In the genomic region with DNA sequence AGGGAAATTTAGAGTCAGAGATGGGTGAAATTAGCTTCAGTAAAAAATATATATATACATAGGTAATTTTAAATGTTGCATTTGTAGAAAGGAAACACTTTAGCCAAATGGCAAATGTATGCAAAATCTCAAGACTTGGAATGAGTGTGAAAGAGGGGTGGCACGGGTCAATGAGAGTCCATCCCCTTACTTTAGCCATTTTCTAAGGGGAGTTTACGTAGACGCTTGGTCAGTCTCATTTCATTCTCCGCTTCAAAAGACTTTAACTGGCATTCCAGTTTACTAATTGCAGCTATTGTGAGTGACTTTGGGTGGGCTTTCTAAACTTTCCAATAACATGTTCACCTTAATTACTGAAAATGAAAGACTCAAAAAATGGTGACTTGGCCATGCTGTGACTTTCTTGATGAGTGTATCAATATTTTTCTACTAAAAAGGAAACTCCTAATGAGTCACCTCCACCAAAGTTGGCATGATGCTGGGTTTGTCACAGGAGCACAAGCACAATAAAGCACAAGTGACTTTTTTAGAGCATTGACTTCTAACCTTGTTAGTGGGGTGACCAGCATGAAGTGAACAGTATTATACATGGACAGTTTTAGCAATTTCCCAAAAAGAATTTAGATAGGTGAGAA, we compare ENCODE assay signal across 12 cellular contexts.
A peak's percentile ranks its signal among the peaks of the same experiment; 100 is the strongest.
DNase-seq lines count a peak whose midpoint lies in the region; ATAC-seq and TF ChIP-seq lines count a peak whose summit lies in the region.
"Had no signal": no experiment of that assay in that cellular context is flagged by ENCODE, and none has a peak within 500 bp of the region (broad histone marks: within the 10 kb centered on the region; RNA-seq: fewer than 3 reads in every experiment).

No MANE protein-coding gene starts in this region.

- H3K9me2 ChIP-seq in SK-N-SH = no peaks in the 10 kb centered on the region

- no peaks in the 10 kb centered on the region for H3K9me3 ChIP-seq in mammary epithelial cell (replicated peaks; ENCODE audit: insufficient read depth, low read length)
- no peaks in the 10 kb centered on the region for H3K9me3 ChIP-seq in neuronal stem cell (replicated peaks in 1 of 2; ENCODE audit: control insufficient read depth in 2 of 2, insufficient read depth in 1 of 2, low read depth in 1 of 2, low read length in 2 of 2)
- no peaks in the 10 kb centered on the region for H3K9me3 ChIP-seq in SK-N-SH

- DNase-seq in mammary epithelial cell (peak; percentile 21), MCF 10A (ENCODE audit: unreplicated experiment) (no peak), activated gamma-delta T cell treated with Interleukin-2 at 50 U/mL for 16 hours (no peak), neuronal stem cell (ENCODE audit: low spot score) (no peak), SK-N-SH (no peak)
- DNase-seq: head of caudate nucleus, NCI-H510A treated with DMSO at 0.1 percent for 48 hours had no signal

- no peak overlapping the region for H2BK120ac ChIP-seq in neuronal stem cell (ENCODE audit: low read depth, low read length)

- H3K4me1 ChIP-seq in mammary epithelial cell (ENCODE audit: insufficient read depth, low read length) = peaks cover 4% of the 10 kb centered on the region
- no peaks in the 10 kb centered on the region for H3K4me1 ChIP-seq in neuronal stem cell (ENCODE audit: control insufficient read depth in 2 of 2, insufficient read depth in 1 of 2, low read depth in 1 of 2, low read length in 2 of 2)
- no peaks in the 10 kb centered on the region for H3K4me1 ChIP-seq in SK-N-SH (ENCODE audit: control insufficient read depth in 1 of 2, insufficient read depth in 2 of 2, low read depth in 1 of 2, low read length in 1 of 2)

- in situ Hi-C loops in mammary epithelial cell (cut with MboI; ENCODE audit: low sequenced_read_pairs in 2 of 2) = no loop called here

- CTCF ChIA-PET in mammary epithelial cell (lab: Charles Lee; ENCODE audit: low non-redundant PET) = no interaction called here
- CTCF ChIA-PET in MCF 10A (lab: Yijun Ruan, JAX) = interaction anchor here (0.5 to 1.1 kb wide), 2 partner anchors 362 to 458 kb away, joined by 3 to 4 read pairs; no protein-coding TSS in a partner anchor
- CTCF ChIA-PET in SK-N-SH (lab: Yijun Ruan, JAX) = interaction anchor here (2.4 kb wide), 1 partner anchor 17 kb away, joined by 8 read pairs; no protein-coding TSS in a partner anchor

- H3K9ac ChIP-seq in mammary epithelial cell (ENCODE audit: insufficient read depth, low read length) = no peak overlapping the region
- H3K9ac ChIP-seq in neuronal stem cell (ENCODE audit: low read depth, low read length, poor library complexity) = no peak overlapping the region
- H3K9ac ChIP-seq in SK-N-SH = no peak overlapping the region

- H2BK5ac ChIP-seq in neuronal stem cell (ENCODE audit: low read length) = no peak overlapping the region

- no peaks in the 10 kb centered on the region for H3K4me1 Mint-ChIP-seq in MCF 10A (ENCODE audit: insufficient read depth, unreplicated experiment)
- peaks cover 5% of the 10 kb centered on the region for H3K4me1 Mint-ChIP-seq in stimulated activated memory B cell treated with anti-CD40 and anti-IgM and Interleukin-4, amounts not matched to agents 10 μg/mL and 1 μg/mL and 100 μg/mL, for 72 hours

- no peaks in the 10 kb centered on the region for H3K36me3 Mint-ChIP-seq in MCF 10A (ENCODE audit: insufficient read depth, unreplicated experiment)
- H3K36me3 Mint-ChIP-seq in stimulated activated memory B cell treated with anti-CD40 and anti-IgM and Interleukin-4, amounts not matched to agents 10 μg/mL and 1 μg/mL and 100 μg/mL, for 72 hours = no peaks in the 10 kb centered on the region

- no peaks in the 10 kb centered on the region for H3K27me3 ChIP-seq in mammary epithelial cell (ENCODE audit: insufficient read depth, low read length)
- H3K27me3 ChIP-seq in neuronal stem cell (ENCODE audit: control insufficient read depth in 3 of 3, insufficient read depth in 3 of 3, low read depth in 1 of 3, low read length in 3 of 3) = no peaks in the 10 kb centered on the region
- H3K27me3 ChIP-seq in SK-N-SH (ENCODE audit: insufficient read depth) = no peaks in the 10 kb centered on the region

- H3F3A ChIP-seq in SK-N-SH (replicated peaks; ENCODE audit: insufficient read depth) = no peaks in the 10 kb centered on the region

- dilution Hi-C loops in mammary epithelial cell (cut with HindIII; ENCODE audit: low sequenced_read_pairs) = no loop called here

- H3K4me3 Mint-ChIP-seq in MCF 10A (ENCODE audit: unreplicated experiment) = no peak overlapping the region
- no peak overlapping the region for H3K4me3 Mint-ChIP-seq in stimulated activated memory B cell treated with anti-CD40 and anti-IgM and Interleukin-4, amounts not matched to agents 10 μg/mL and 1 μg/mL and 100 μg/mL, for 72 hours
- H3K4me3 Mint-ChIP-seq: dendritic cell treated with granulocyte-macrophage colony-stimulating factor and Interleukin-4, amounts not matched to agents 40 ng/mL and 50 ng/mL, for 4 days had no signal

- WGBS in mammary epithelial cell (ENCODE audit: low coverage, missing lambda C conversion rate) = 95% methylated on average over 4 of the region's 4 CpGs
- no CpG with 5 or more reads among the region's 4 CpGs for WGBS in neuronal stem cell (ENCODE audit: extremely low coverage in 2 of 2, insufficient read length in 2 of 2, insufficient replicate concordance in 1 of 2), 2 donors
- 11% methylated on average over 4 of the region's 4 CpGs for WGBS in SK-N-SH (ENCODE audit: low lambda C conversion rate)

- no peak for TF ChIP-seq CTCF in mammary epithelial cell (conservative IDR thresholded peaks at IDR 0.05 in 1 of 2, IDR thresholded peaks at IDR 0.05 in 1 of 2; ENCODE audit: extremely low read depth in 1 of 2, insufficient read depth in 1 of 2, low read depth in 1 of 2, low read length in 2 of 2)
- no peak for TF ChIP-seq CTCF in MCF 10A (IDR thresholded peaks at IDR 0.05; ENCODE audit: unreplicated experiment)
- TF ChIP-seq CTCF in SK-N-SH (IDR thresholded peaks at IDR 0.05) = no peak

- H2BK12ac ChIP-seq in neuronal stem cell (ENCODE audit: low read length) = no peak overlapping the region

- H3K27ac ChIP-seq in mammary epithelial cell (ENCODE audit: insufficient read depth, low read depth, low read length) (no peak overlapping the region), neuronal stem cell (replicated peaks; ENCODE audit: low read length) (no peak overlapping the region), SK-N-SH (ENCODE audit: low read depth in 2 of 2, low read length in 1 of 2) (no peak overlapping the region)

- H3K27ac Mint-ChIP-seq in MCF 10A (ENCODE audit: low read depth, unreplicated experiment) = no peak overlapping the region
- H3K27ac Mint-ChIP-seq in stimulated activated memory B cell treated with anti-CD40 and anti-IgM and Interleukin-4, amounts not matched to agents 10 μg/mL and 1 μg/mL and 100 μg/mL, for 72 hours = no peak overlapping the region
- H3K27ac Mint-ChIP-seq: dendritic cell treated with granulocyte-macrophage colony-stimulating factor and Interleukin-4, amounts not matched to agents 40 ng/mL and 50 ng/mL, for 4 days had no signal

- H2AFZ ChIP-seq in mammary epithelial cell (ENCODE audit: low read depth, low read length) (no peak overlapping the region), neuronal stem cell (ENCODE audit: low read length) (no peak overlapping the region), SK-N-SH (ENCODE audit: low read depth) (no peak overlapping the region)

- no peak overlapping the region for H3K23ac ChIP-seq in neuronal stem cell (ENCODE audit: low read depth, low read length, poor library complexity)

- no peak for TF ChIP-seq RAD21 in SK-N-SH (IDR thresholded peaks at IDR 0.05; ENCODE audit: low read length)

- H4K20me1 ChIP-seq in mammary epithelial cell (ENCODE audit: insufficient read depth, low read length) = no peaks in the 10 kb centered on the region
- H4K20me1 ChIP-seq in SK-N-SH (ENCODE audit: insufficient read depth) = no peaks in the 10 kb centered on the region

- BruUV-seq in mammary epithelial cell (replicated peaks; lab: Mats Ljungman, UMichigan) (no TSS peak), MCF 10A (replicated peaks; lab: Mats Ljungman, UMichigan) (no TSS peak)

- no peak overlapping the region for H2BK15ac ChIP-seq in neuronal stem cell (ENCODE audit: low read length)

- no peak overlapping the region for H4K8ac ChIP-seq in neuronal stem cell (ENCODE audit: low read depth, low read length)

- no peak overlapping the region for H3K14ac ChIP-seq in neuronal stem cell (ENCODE audit: low read length)

- ATAC-seq in HG02588 (IDR thresholded peaks at IDR 0.05; ENCODE audit: unreplicated experiment) = peak; percentile 83
- ATAC-seq in HG03520 (IDR thresholded peaks at IDR 0.05; ENCODE audit: unreplicated experiment) = peak; percentile 73
- ATAC-seq in stimulated activated memory B cell treated with anti-CD40 and anti-IgM and Interleukin-4, amounts not matched to agents 10 μg/mL and 1 μg/mL and 100 μg/mL, for 72 hours = peak; percentile 53
- ATAC-seq: HCT116 had no signal

- H2AK5ac ChIP-seq in neuronal stem cell (ENCODE audit: low read depth, low read length) = no peak overlapping the region

- no peak for TF ChIP-seq EP300 in SK-N-SH (IDR thresholded peaks at IDR 0.05; ENCODE audit: borderline replicate concordance in 1 of 2, low read depth in 1 of 2, low read length in 1 of 2)

- H3K4me3 ChIP-seq in mammary epithelial cell (replicated peaks in 1 of 3; ENCODE audit: insufficient read depth in 1 of 3, low read depth in 2 of 3, low read length in 3 of 3) = no peak overlapping the region
- no peak overlapping the region for H3K4me3 ChIP-seq in neuronal stem cell (ENCODE audit: low read length in 2 of 2)
- no peak overlapping the region for H3K4me3 ChIP-seq in SK-N-SH (ENCODE audit: low read depth in 2 of 2, low read length in 1 of 2)

- H3K79me2 ChIP-seq in mammary epithelial cell (ENCODE audit: insufficient read depth, low read length) = no peaks in the 10 kb centered on the region
- H3K79me2 ChIP-seq in SK-N-SH (ENCODE audit: insufficient read depth) = no peaks in the 10 kb centered on the region

- no peaks in the 10 kb centered on the region for H3K79me1 ChIP-seq in neuronal stem cell (ENCODE audit: low read depth, low read length)

- H3K36me3 ChIP-seq in mammary epithelial cell (ENCODE audit: insufficient read depth, low read length) (no peaks in the 10 kb centered on the region), neuronal stem cell (replicated peaks in 1 of 2; ENCODE audit: control insufficient read depth in 2 of 2, insufficient read depth in 2 of 2, low read length in 2 of 2) (no peaks in the 10 kb centered on the region), SK-N-SH (replicated peaks in 1 of 2; ENCODE audit: control insufficient read depth in 1 of 2, insufficient read depth in 2 of 2, low read length in 1 of 2) (no peaks in the 10 kb centered on the region)

- no peak overlapping the region for H3K4ac ChIP-seq in neuronal stem cell (ENCODE audit: low read length)

- H3K4me2 ChIP-seq in mammary epithelial cell (ENCODE audit: insufficient read depth, low read depth, low read length) (no peak overlapping the region), neuronal stem cell (ENCODE audit: insufficient read depth, low read length, poor library complexity, severe bottlenecking) (no peak overlapping the region), SK-N-SH (no peak overlapping the region)

- POLR2A ChIA-PET in MCF 10A (lab: Yijun Ruan, JAX) (interaction anchor here (0.9 kb wide), 1 partner anchor 365 kb away, joined by 3 read pairs; no protein-coding TSS in a partner anchor), SK-N-SH (lab: Yijun Ruan, JAX) (no interaction called here)

- intact Hi-C loops in mammary epithelial cell (cut with micrococcal nuclease) = no loop called here
- intact Hi-C loops in MCF 10A (cut with micrococcal nuclease) = no loop called here

- H3K27me3 Mint-ChIP-seq in MCF 10A (ENCODE audit: insufficient read depth, unreplicated experiment) = no peaks in the 10 kb centered on the region
- peaks cover 13% of the 10 kb centered on the region for H3K27me3 Mint-ChIP-seq in stimulated activated memory B cell treated with anti-CD40 and anti-IgM and Interleukin-4, amounts not matched to agents 10 μg/mL and 1 μg/mL and 100 μg/mL, for 72 hours
- H3K27me3 Mint-ChIP-seq: dendritic cell treated with granulocyte-macrophage colony-stimulating factor and Interleukin-4, amounts not matched to agents 40 ng/mL and 50 ng/mL, for 4 days had no signal

- H4K91ac ChIP-seq in neuronal stem cell (ENCODE audit: low read depth, low read length, poor library complexity) = no peak overlapping the region

- no peaks in the 10 kb centered on the region for H3K9me3 Mint-ChIP-seq in MCF 10A (ENCODE audit: unreplicated experiment)
- H3K9me3 Mint-ChIP-seq in stimulated activated memory B cell treated with anti-CD40 and anti-IgM and Interleukin-4, amounts not matched to agents 10 μg/mL and 1 μg/mL and 100 μg/mL, for 72 hours = no peaks in the 10 kb centered on the region
- H3K9me3 Mint-ChIP-seq: dendritic cell treated with granulocyte-macrophage colony-stimulating factor and Interleukin-4, amounts not matched to agents 40 ng/mL and 50 ng/mL, for 4 days had no signal

- H3K18ac ChIP-seq in neuronal stem cell (ENCODE audit: low read length) = no peak overlapping the region
